10 cellular contexts compared by ENCODE assay signal in genomic region chr7:70040971-70041766, GRCh38.
A peak's percentile ranks its signal among the peaks of the same experiment; 100 is the strongest.
DNase-seq lines count a peak whose midpoint lies in the region; ATAC-seq and TF ChIP-seq lines count a peak whose summit lies in the region.
"Had no signal": no experiment of that assay in that cellular context is flagged by ENCODE, and none has a peak within 500 bp of the region (broad histone marks: within the 10 kb centered on the region; RNA-seq: fewer than 3 reads in every experiment).

No MANE protein-coding gene starts in this region.

- H3K36me3 Mint-ChIP-seq in HFFc6 (ENCODE audit: low read depth) = no peaks in the 10 kb centered on the region

- peaks cover 0 to 3% of the 10 kb centered on the region in 2 donors for H3K4me1 ChIP-seq in aorta (ENCODE audit: control insufficient read depth in 1 of 2, insufficient read depth in 2 of 2, low read length in 2 of 2)

- no peak for ATAC-seq in HG03159 (IDR thresholded peaks at IDR 0.05; ENCODE audit: unreplicated experiment)
- ATAC-seq in aorta (ENCODE audit: low FRiP score) = no peak

- no peaks in the 10 kb centered on the region for H3K36me3 ChIP-seq in aorta (ENCODE audit: control insufficient read depth in 1 of 2, insufficient read depth in 2 of 2, low read length in 1 of 2)

- H3K27ac ChIP-seq in aorta (ENCODE audit: low read depth in 1 of 2, low read length in 2 of 2) = no peak overlapping the region

- H3K4me3 Mint-ChIP-seq in HFFc6 = no peak overlapping the region

- intact Hi-C loops in aorta (cut with DNase I) = loop anchor here in 1 of 2 donors (5.0 kb wide), 1 partner anchor 656 kb away; no protein-coding TSS in a partner anchor

- H3K27me3 Mint-ChIP-seq in HFFc6 (ENCODE audit: insufficient read depth) = no peaks in the 10 kb centered on the region

- H3K4me3 ChIP-seq in aorta (ENCODE audit: low read length in 2 of 2) = no peak overlapping the region

- DNase-seq in DMS 273 (lab: John Stamatoyannopoulos, UW; ENCODE audit: unreplicated experiment) = peak; percentile 78
- peak; percentile 69 for DNase-seq in NCI-H1694 (lab: John Stamatoyannopoulos, UW)
- peak; percentile 42 for DNase-seq in cerebellar cortex (ENCODE audit: low spot score)
- peak; percentile 15 for DNase-seq in myocyte (ENCODE audit: low read depth)
- DNase-seq in aorta = no peak
- DNase-seq in activated naive CD4-positive, alpha-beta T cell treated with anti-CD3 and anti-CD28 coated beads, Interleukin-2, amount 50 U/mL, for 16 hours = no peak
- DNase-seq in HFFc6 = no peak
- DNase-seq: activated CD4-positive, alpha-beta T cell treated with anti-CD3 and anti-CD28 coated beads, Interleukin-2, amount 50 U/mL, for 48 hours; foreskin melanocyte had no signal

- peaks cover 35% of the 10 kb centered on the region for H3K9me3 Mint-ChIP-seq in HFFc6

- H3K9me3 ChIP-seq in aorta (ENCODE audit: control insufficient read depth, low read length) = no peaks in the 10 kb centered on the region

- TF ChIP-seq CTCF in HFFc6 (IDR thresholded peaks at IDR 0.05) = no peak; the same call in 1 of the 2 replicates

- H3K27ac Mint-ChIP-seq in HFFc6 = no peak overlapping the region

- no peaks in the 10 kb centered on the region for H3K4me1 Mint-ChIP-seq in HFFc6 (ENCODE audit: low read depth)

- no peaks in the 10 kb centered on the region for H3K27me3 ChIP-seq in aorta (ENCODE audit: control insufficient read depth in 1 of 2, insufficient read depth in 2 of 2, low read length in 1 of 2)

Comparison
In these comparisons a context has a peak if more than half of its experiments do, and no peak if none do; other contexts are left out.
1. DNase-seq: peak in DMS 273 (single experiment), NCI-H1694 (single experiment), cerebellar cortex (single experiment) and myocyte (single experiment); none in aorta (0 of 2), activated naive CD4-positive, alpha-beta T cell treated with anti-CD3 and anti-CD28 coated beads, Interleukin-2, amount 50 U/mL, for 16 hours (single experiment) and HFFc6 (single experiment).